Comparison of ENCODE assay signal across 19 cellular contexts in genomic region chr13:40943073-40943472, GRCh38.
DNase-seq lines count a peak whose midpoint lies in the region; ATAC-seq, FAIRE-seq and TF ChIP-seq lines count a peak whose summit lies in the region.
"Had no signal": no experiment of that assay in that cellular context is flagged by ENCODE, and none has a peak within 500 bp of the region (broad histone marks: within the 10 kb centered on the region; RNA-seq: fewer than 3 reads in every experiment).

No MANE protein-coding gene starts in this region.

- no peak overlapping the region for H3K4me3 Mint-ChIP-seq in activated naive CD4-positive, alpha-beta T cell treated with anti-CD3 and anti-CD28 coated beads for 36 hours
- H3K4me3 Mint-ChIP-seq in T-helper 2 cell treated with Interferon-gamma antibody and Interleukin-4, amounts not matched to agents 5 μg/mL and 100 μg/mL, for 36 hours = no peak overlapping the region
- H3K4me3 Mint-ChIP-seq: CD14-positive monocyte, GM23338 had no signal

- intact Hi-C loops in activated naive CD4-positive, alpha-beta T cell treated with anti-CD3 and anti-CD28 coated beads for 36 hours (cut with micrococcal nuclease) = no loop called here
- intact Hi-C loops in OCI-LY7 (cut with micrococcal nuclease; ENCODE audit: unreplicated experiment) = no loop called here

- no peak overlapping the region for H2AFZ ChIP-seq in OCI-LY7 (ENCODE audit: low read length)
- H2AFZ ChIP-seq: GM23338 had no signal

- H4K20me1 ChIP-seq in OCI-LY7 (ENCODE audit: insufficient read depth, low read length) = peaks cover 26% of the 10 kb centered on the region; the same call in 1 of the 2 replicates

- H3K4me1 Mint-ChIP-seq in activated naive CD4-positive, alpha-beta T cell treated with anti-CD3 and anti-CD28 coated beads for 36 hours (ENCODE audit: low read depth) = peaks cover 27% of the 10 kb centered on the region
- H3K4me1 Mint-ChIP-seq in T-helper 2 cell treated with Interferon-gamma antibody and Interleukin-4, amounts not matched to agents 5 μg/mL and 100 μg/mL, for 36 hours (ENCODE audit: low read depth) = peaks cover 18% of the 10 kb centered on the region
- H3K4me1 Mint-ChIP-seq: GM23338 had no signal

- no peak for TF ChIP-seq CTCF in OCI-LY7 (conservative IDR thresholded peaks at IDR 0.05; ENCODE audit: low read length)
- TF ChIP-seq CTCF in fibroblast of pulmonary artery (IDR thresholded peaks at IDR 0.05; ENCODE audit: low read length, missing control alignments) = no peak

- H3K9me2 ChIP-seq in OCI-LY7 (ENCODE audit: insufficient read depth, low read length) = no peaks in the 10 kb centered on the region

- peak overlapping the region; percentile 63 for H3K27ac Mint-ChIP-seq in activated naive CD4-positive, alpha-beta T cell treated with anti-CD3 and anti-CD28 coated beads for 36 hours
- H3K27ac Mint-ChIP-seq in T-helper 2 cell treated with Interferon-gamma antibody and Interleukin-4, amounts not matched to agents 5 μg/mL and 100 μg/mL, for 36 hours = no peak overlapping the region
- H3K27ac Mint-ChIP-seq: GM23338 had no signal

- H3K9me3 ChIP-seq in OCI-LY7 (ENCODE audit: low read length) (no peaks in the 10 kb centered on the region), small intestine (ENCODE audit: control insufficient read depth, low read depth) (no peaks in the 10 kb centered on the region), SJCRH30 (replicated peaks) (no peaks in the 10 kb centered on the region)
- H3K9me3 ChIP-seq: A549 had no signal

- no TSS peak for BruUV-seq in OCI-LY7 (replicated peaks; lab: Mats Ljungman, UMichigan)

- CTCF ChIA-PET in activated naive CD4-positive, alpha-beta T cell treated with anti-CD3 and anti-CD28 coated beads for 36 hours (lab: Charles Lee) = interaction anchor here (1.3 to 1.4 kb wide), 2 partner anchors 9 to 14 kb away, joined by 4 to 6 read pairs; no protein-coding TSS in a partner anchor
- CTCF ChIA-PET in OCI-LY7 (lab: Charles Lee; ENCODE audit: unreplicated experiment) = no interaction called here

- no peaks in the 10 kb centered on the region for H3K27me3 Mint-ChIP-seq in activated naive CD4-positive, alpha-beta T cell treated with anti-CD3 and anti-CD28 coated beads for 36 hours (ENCODE audit: low read depth)
- H3K27me3 Mint-ChIP-seq in T-helper 2 cell treated with Interferon-gamma antibody and Interleukin-4, amounts not matched to agents 5 μg/mL and 100 μg/mL, for 36 hours (ENCODE audit: low read depth) = no peaks in the 10 kb centered on the region

- ATAC-seq in HG03097 (IDR thresholded peaks at IDR 0.05; ENCODE audit: low FRiP score, unreplicated experiment) = no peak
- ATAC-seq: A549, GM23338, PC-3 had no signal

- H3K27me3 ChIP-seq in small intestine (ENCODE audit: control insufficient read depth in 2 of 2, insufficient read depth in 2 of 2, low read length in 2 of 2) (no peaks in the 10 kb centered on the region), SJCRH30 (no peaks in the 10 kb centered on the region)

- H3K4me3 ChIP-seq in OCI-LY7 (ENCODE audit: low read depth, low read length, poor library complexity, severe bottlenecking) (no peak overlapping the region), fibroblast of pulmonary artery (replicated peaks; ENCODE audit: low read depth, low read length) (no peak overlapping the region), small intestine (ENCODE audit: low read depth in 1 of 2, low read length in 2 of 2) (no peak overlapping the region), SJCRH30 (no peak overlapping the region)
- H3K4me3 ChIP-seq: A549, GM23338 had no signal

- H3K36me3 ChIP-seq in OCI-LY7 (ENCODE audit: insufficient read depth, low read length) (peaks cover 100% of the 10 kb centered on the region), small intestine (ENCODE audit: control insufficient read depth in 2 of 2, insufficient read depth in 2 of 2, low read length in 2 of 2) (peaks cover 13 to 21% of the 10 kb centered on the region in 2 donors), SJCRH30 (peaks cover 42% of the 10 kb centered on the region)

- no peaks in the 10 kb centered on the region for H3K9me3 Mint-ChIP-seq in activated naive CD4-positive, alpha-beta T cell treated with anti-CD3 and anti-CD28 coated beads for 36 hours
- H3K9me3 Mint-ChIP-seq in T-helper 2 cell treated with Interferon-gamma antibody and Interleukin-4, amounts not matched to agents 5 μg/mL and 100 μg/mL, for 36 hours = no peaks in the 10 kb centered on the region
- H3K9me3 Mint-ChIP-seq: CD14-positive monocyte, GM23338 had no signal

- H3K27ac ChIP-seq in OCI-LY7 (ENCODE audit: low read depth, low read length, poor library complexity, severe bottlenecking) (peak overlapping the region; percentile 0), small intestine (ENCODE audit: low read depth in 1 of 2, low read length in 1 of 2) (no peak overlapping the region), SJCRH30 (no peak overlapping the region)
- H3K27ac ChIP-seq: A549 had no signal

- POLR2A ChIA-PET in OCI-LY7 (lab: Charles Lee) = interaction anchor here (1.0 kb wide), 2 partner anchors 18 to 30 kb away, joined by 3 read pairs; no protein-coding TSS in a partner anchor

- H3K4me1 ChIP-seq in OCI-LY7 (ENCODE audit: insufficient read depth, low read length, poor library complexity, severe bottlenecking) = peaks cover 25% of the 10 kb centered on the region
- H3K4me1 ChIP-seq in small intestine (ENCODE audit: control insufficient read depth in 2 of 2, insufficient read depth in 1 of 2, low read depth in 1 of 2, low read length in 1 of 2) = no peaks in the 10 kb centered on the region
- H3K4me1 ChIP-seq in SJCRH30 = no peaks in the 10 kb centered on the region
- H3K4me1 ChIP-seq: A549 had no signal

- H3K36me3 Mint-ChIP-seq in activated naive CD4-positive, alpha-beta T cell treated with anti-CD3 and anti-CD28 coated beads for 36 hours (ENCODE audit: low read depth) = peaks cover 48% of the 10 kb centered on the region
- peaks cover 78% of the 10 kb centered on the region for H3K36me3 Mint-ChIP-seq in T-helper 2 cell treated with Interferon-gamma antibody and Interleukin-4, amounts not matched to agents 5 μg/mL and 100 μg/mL, for 36 hours (ENCODE audit: low read depth)

- peak; percentile 61 for FAIRE-seq in small intestine (lab: Jason Lieb, UNC)
- FAIRE-seq: A549 had no signal

- peaks cover 99% of the 10 kb centered on the region for H3K79me2 ChIP-seq in OCI-LY7 (ENCODE audit: insufficient read depth, low read depth, low read length)

- DNase-seq in activated naive CD4-positive, alpha-beta T cell treated with anti-CD3 and anti-CD28 coated beads for 36 hours = no peak
- DNase-seq in activated naive CD4-positive, alpha-beta T cell treated with Interleukin-2 at 50 U/mL for 16 hours = no peak
- DNase-seq in OCI-LY7 (ENCODE audit: low spot score) = no peak
- peak; percentile 34 for DNase-seq in fibroblast of pulmonary artery (ENCODE audit: low read depth)
- DNase-seq in small intestine = no peak
- no peak for DNase-seq in SJCRH30
- no peak for DNase-seq in T-helper 2 cell treated with Interferon-gamma antibody and Interleukin-4, amounts not matched to agents 5 μg/mL and 100 μg/mL, for 36 hours (ENCODE audit: low spot score)
- DNase-seq: Calu3, KG1, NCI-H1092, NCI-H1694, NCI-H2107, NCI-H226, NCI-H526 treated with DMSO at 0.1 percent for 48 hours, PC-3 had no signal

- no peak overlapping the region for H3K4me2 ChIP-seq in OCI-LY7 (ENCODE audit: low read length)
- H3K4me2 ChIP-seq: A549, GM23338 had no signal
